Comparison of ENCODE assay signal across 8 cellular contexts in genomic region chr2:25274868-25275574, GRCh38.
DNase-seq lines count a peak whose midpoint lies in the region; ATAC-seq and TF ChIP-seq lines count a peak whose summit lies in the region.

No MANE protein-coding gene starts in this region.

- peak; percentile 61 for DNase-seq in GM13977 (ENCODE audit: low spot score)
- peak; percentile 75 for DNase-seq in activated CD8-positive, alpha-beta memory T cell treated with anti-CD3 and anti-CD28 coated beads, Interleukin-2, amount 10 ng/mL, durations not matched to agents 7 days and 5 days
- DNase-seq in left cardiac atrium, result peak; percentile 65
- DNase-seq in stimulated activated CD8-positive, alpha-beta memory T cell treated with anti-CD3 and anti-CD28 coated beads, Interleukin-4, amount 100 ng/mL, for 48 hours, result peak; percentile 68
- DNase-seq in NCI-H2029 (lab: John Stamatoyannopoulos, UW), result no peak
- DNase-seq in NK-92 (lab: John Stamatoyannopoulos, UW; ENCODE audit: unreplicated experiment), result no peak

- in situ Hi-C loops in GM13977 (cut with MboI; ENCODE audit: low pct_unique_long_range_greater_than_20kb, low sequenced_read_pairs, unreplicated experiment), result no loop called here

- CTCF ChIA-PET in activated CD8-positive, alpha-beta memory T cell treated with anti-CD3 and anti-CD28 coated beads, Interleukin-2, amount 10 ng/mL, durations not matched to agents 7 days and 5 days (lab: Charles Lee), result interaction anchor here (2.0 to 3.5 kb wide), 4 partner anchors 11 to 101 kb away, joined by 5 to 38 read pairs (median 16); no protein-coding TSS in a partner anchor

- peak overlapping the region; percentile 92 for H3K27ac Mint-ChIP-seq in activated CD8-positive, alpha-beta memory T cell treated with anti-CD3 and anti-CD28 coated beads, Interleukin-2, amount 10 ng/mL, durations not matched to agents 7 days and 5 days

- peaks cover 64% of the 10 kb centered on the region for H3K4me1 Mint-ChIP-seq in activated CD8-positive, alpha-beta memory T cell treated with anti-CD3 and anti-CD28 coated beads, Interleukin-2, amount 10 ng/mL, durations not matched to agents 7 days and 5 days

- H3K36me3 Mint-ChIP-seq in activated CD8-positive, alpha-beta memory T cell treated with anti-CD3 and anti-CD28 coated beads, Interleukin-2, amount 10 ng/mL, durations not matched to agents 7 days and 5 days, result peaks cover 12% of the 10 kb centered on the region

- H3K9me3 Mint-ChIP-seq in activated CD8-positive, alpha-beta memory T cell treated with anti-CD3 and anti-CD28 coated beads, Interleukin-2, amount 10 ng/mL, durations not matched to agents 7 days and 5 days (ENCODE audit: low read depth), result no peaks in the 10 kb centered on the region

- H3K27me3 Mint-ChIP-seq in activated CD8-positive, alpha-beta memory T cell treated with anti-CD3 and anti-CD28 coated beads, Interleukin-2, amount 10 ng/mL, durations not matched to agents 7 days and 5 days, result no peaks in the 10 kb centered on the region

- intact Hi-C loops in left cardiac atrium (cut with DNase I), result no loop called here

- no peak for TF ChIP-seq CTCF in GM13977 (IDR thresholded peaks at IDR 0.05; ENCODE audit: extremely low read depth, insufficient read depth, missing control alignments)

- ATAC-seq in activated CD8-positive, alpha-beta memory T cell treated with anti-CD3 and anti-CD28 coated beads, Interleukin-2, amount 10 ng/mL, durations not matched to agents 7 days and 5 days, result peak; percentile 10
- ATAC-seq in left cardiac atrium (peak in 1 of 2 donors; percentile 5), GM21447 (IDR thresholded peaks at IDR 0.05; ENCODE audit: unreplicated experiment) (no peak), GM18868 (IDR thresholded peaks at IDR 0.05; ENCODE audit: unreplicated experiment) (no peak)

- no peak overlapping the region for H3K4me3 Mint-ChIP-seq in activated CD8-positive, alpha-beta memory T cell treated with anti-CD3 and anti-CD28 coated beads, Interleukin-2, amount 10 ng/mL, durations not matched to agents 7 days and 5 days

Comparison
In these comparisons a context has a peak if more than half of its experiments do, and no peak if none do; other contexts are left out.
1. DNase-seq: peak in GM13977 (single experiment), activated CD8-positive, alpha-beta memory T cell treated with anti-CD3 and anti-CD28 coated beads, Interleukin-2, amount 10 ng/mL, durations not matched to agents 7 days and 5 days (single experiment), left cardiac atrium (single experiment) and stimulated activated CD8-positive, alpha-beta memory T cell treated with anti-CD3 and anti-CD28 coated beads, Interleukin-4, amount 100 ng/mL, for 48 hours (single experiment); none in NCI-H2029 (single experiment) and NK-92 (single experiment).